8 cellular contexts compared by ENCODE assay signal in the genomic region with DNA sequence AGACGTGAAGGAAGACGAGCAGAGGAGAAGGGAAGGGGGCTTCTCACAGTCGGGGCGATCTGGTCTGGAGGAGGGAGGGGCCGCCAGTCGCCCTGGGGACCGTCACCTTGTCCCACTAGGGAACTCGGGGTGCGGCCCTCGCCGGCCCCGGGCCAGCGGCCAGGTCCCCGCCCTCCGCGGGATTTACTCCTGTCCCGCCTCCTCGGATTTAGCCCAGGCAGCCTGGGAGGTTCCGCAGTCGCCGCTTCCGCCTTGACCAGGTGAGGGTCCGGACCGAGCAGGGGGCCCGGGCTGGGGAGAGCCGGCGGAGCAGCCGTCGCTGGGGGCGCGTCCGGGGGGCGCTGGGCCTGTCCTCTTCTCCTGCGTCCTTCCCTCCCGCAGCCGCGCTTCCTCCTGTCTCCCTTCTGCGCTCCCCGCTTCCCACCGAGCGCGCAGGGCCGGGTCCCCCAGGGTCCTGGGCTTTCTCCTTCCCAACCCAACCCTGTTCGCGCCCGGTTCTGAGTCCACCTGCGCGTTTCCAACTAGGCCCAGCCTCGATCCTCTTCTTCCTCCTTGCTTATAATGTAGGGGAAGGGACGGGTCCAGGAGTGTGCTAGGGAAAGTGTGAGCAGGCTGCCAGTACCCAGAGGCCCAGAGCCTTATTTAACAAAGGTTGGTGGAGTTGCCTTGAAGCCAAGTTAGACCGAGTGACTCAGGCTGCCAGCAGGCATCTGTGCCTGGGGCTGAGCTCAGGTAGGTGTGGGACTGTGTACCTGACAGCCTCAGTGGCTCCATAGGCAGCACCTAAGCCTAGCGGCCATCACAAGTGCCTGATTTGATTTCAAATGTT. TPM values are rescaled to one million over a fixed set of nuclear protein-coding genes. Genes with fewer than 3 reads are reported as not detected.
DNase-seq lines count a peak whose midpoint lies in the region; FAIRE-seq and TF ChIP-seq lines count a peak whose summit lies in the region.

TNK1 (plus strand) TSS at position 235 of the 829 bp plus-strand sequence. CDS start 1,838 bp downstream, outside the sequence.

- H3K79me1 ChIP-seq in H9 (ENCODE audit: insufficient read depth, low read depth, low read length, poor library complexity, severe bottlenecking): no peaks in the 10 kb centered on the region

- peaks cover 17% of the 10 kb centered on the region for H3K23me2 ChIP-seq in H9 (ENCODE audit: insufficient read length, low read depth, low read length, poor library complexity, severe bottlenecking)

- no CpG with 5 or more reads among the region's 52 CpGs for WGBS in H9 (ENCODE audit: extremely low coverage, insufficient read length, low lambda C conversion rate)
- WGBS in spleen, 5 donors: 7 to 14% (median 8%) methylated on average over 36 to 52 of the region's 52 CpGs

- H3K27ac ChIP-seq in H9 (ENCODE audit: insufficient read length, low read depth, low read length): no peak within 1 kb of the TSS
- peak within 1 kb of the TSS in 3 of 8 donors; percentile 24 to 38 (median 38) for H3K27ac ChIP-seq in spleen

- DNase-seq in H9: peak; percentile 74
- peak; percentile 68 for DNase-seq in iPS-NIHi7 (ENCODE audit: extremely low spot score)
- peak; percentile 77 for DNase-seq in spleen
- no peak for DNase-seq in stimulated activated CD4-positive, alpha-beta T cell treated with anti-CD3 and anti-CD28 coated beads, Interleukin-2, amount 100 ng/mL, for 24 hours
- DNase-seq in activated CD4-positive, CD25-positive, alpha-beta regulatory T cell treated with anti-CD3 and anti-CD28 coated beads, Interleukin-2, amount 50 U/mL, for 72 hours: no peak
- no peak for DNase-seq in GM12892 (ENCODE audit: insufficient read length)
- DNase-seq in OCI-M1 (lab: John Stamatoyannopoulos, UW): no peak

- no peak within 1 kb of the TSS for H3T11ph ChIP-seq in H9 (ENCODE audit: low read length)

- H3K9ac ChIP-seq in H9 (ENCODE audit: extremely low read depth, insufficient read length, low read length): peak within 1 kb of the TSS; percentile 62

- H3K9me3 ChIP-seq in H9 (ENCODE audit: control insufficient read depth, low read depth, low read length) (no peaks in the 10 kb centered on the region), spleen (peaks cover 0 to 6% (median 0%) of the 10 kb centered on the region in 8 donors)

- peaks cover 52% of the 10 kb centered on the region for H3K27me3 Mint-ChIP-seq in H9 (ENCODE audit: low read depth)
- H3K27me3 Mint-ChIP-seq in brain: peaks cover 65% of the 10 kb centered on the region

- H2BK5ac ChIP-seq in H9 (ENCODE audit: insufficient read length, low read length): no peak within 1 kb of the TSS

- no peak within 1 kb of the TSS for H2BK12ac ChIP-seq in H9 (ENCODE audit: insufficient read length, low read depth, low read length)

- H3K36me3 Mint-ChIP-seq in H9 (ENCODE audit: insufficient read depth in 1 of 3, low read depth in 3 of 3) (peaks cover 5 to 15% (median 12%) of the 10 kb centered on the region in 3 experiments; a peak in 5 of 7 replicates), brain (no peaks in the 10 kb centered on the region)

- peak within 1 kb of the TSS; percentile 46 for H3K18ac ChIP-seq in H9 (ENCODE audit: insufficient read length, low read depth, low read length)

- no peak for FAIRE-seq in GM12892 (lab: Jason Lieb, UNC)

- no peak within 1 kb of the TSS for H4K8ac ChIP-seq in H9 (replicated peaks; ENCODE audit: insufficient read length, low read depth, low read length)

- peak within 1 kb of the TSS; percentile 16 to 66 (median 33) for H3K4me3 ChIP-seq in spleen

- peaks cover 7% of the 10 kb centered on the region in 2 experiments for H3K9me3 Mint-ChIP-seq in H9
- peaks cover 3 to 19% (median 4%) of the 10 kb centered on the region in 5 experiments for H3K9me3 Mint-ChIP-seq in brain

- peaks cover 11% of the 10 kb centered on the region; the same call in 1 of the 2 replicates for H3K27me3 ChIP-seq in H9 (ENCODE audit: insufficient read depth, low read length)
- H3K27me3 ChIP-seq in spleen (replicated peaks in 1 of 7): peaks cover 0 to 62% (median 10%) of the 10 kb centered on the region in 7 donors

- H2AK5ac ChIP-seq in H9 (ENCODE audit: insufficient read length, low read length): no peak within 1 kb of the TSS

- peak within 1 kb of the TSS; percentile 53 for H2AFZ ChIP-seq in H9 (ENCODE audit: low read length)

- peak within 1 kb of the TSS; percentile 76 to 82 for H3K4me3 Mint-ChIP-seq in H9
- H3K4me3 Mint-ChIP-seq in brain: peak within 1 kb of the TSS; percentile 76 to 82 (median 78)

- TF ChIP-seq CTCF in H9 (conservative IDR thresholded peaks at IDR 0.05) (no peak), brain (conservative IDR thresholded peaks at IDR 0.05) (no peak), spleen (IDR thresholded peaks at IDR 0.05 in 8 of 11, conservative IDR thresholded peaks at IDR 0.05 in 3 of 11) (no peak)

- no peaks in the 10 kb centered on the region for H3K36me3 ChIP-seq in spleen

- H3K14ac ChIP-seq in H9 (ENCODE audit: insufficient read depth, low read length): peak within 1 kb of the TSS; percentile 42

- H3K4me2 ChIP-seq in H9 (ENCODE audit: insufficient read depth, insufficient read length, low read length): peak within 1 kb of the TSS; percentile 75

- H3K56ac ChIP-seq in H9 (ENCODE audit: insufficient read length, low read depth, low read length): no peak within 1 kb of the TSS

- no peak within 1 kb of the TSS; the same call in 1 of the 2 replicates for H2BK15ac ChIP-seq in H9 (ENCODE audit: low read depth, low read length)

- peak within 1 kb of the TSS in 1 of 3 experiments; percentile 8; a peak in 1 of 7 replicates for H3K27ac Mint-ChIP-seq in H9
- H3K27ac Mint-ChIP-seq in brain: peak within 1 kb of the TSS; percentile 10 to 71 (median 34)

- H3K4me1 Mint-ChIP-seq in H9: peaks cover 21 to 25% of the 10 kb centered on the region in 2 experiments
- peaks cover 17% of the 10 kb centered on the region for H3K4me1 Mint-ChIP-seq in brain

- no peak within 1 kb of the TSS for H2BK120ac ChIP-seq in H9 (ENCODE audit: low read depth, low read length, poor library complexity, severe bottlenecking)

- H3K79me2 ChIP-seq in H9 (ENCODE audit: insufficient read depth, low read length): no peaks in the 10 kb centered on the region

- H3K23ac ChIP-seq in H9 (ENCODE audit: insufficient read length, low read depth, low read length): no peak within 1 kb of the TSS

- TF ChIP-seq POLR2A in spleen (IDR thresholded peaks at IDR 0.05) (no peak), GM12892 (IDR thresholded peaks at IDR 0.05; ENCODE audit: low read depth, low read length) (no peak)

- no peak within 1 kb of the TSS for H4K5ac ChIP-seq in H9 (ENCODE audit: insufficient read length, low read depth, low read length)

- H4K20me1 ChIP-seq in H9 (ENCODE audit: control insufficient read depth, insufficient read depth, insufficient read length): no peaks in the 10 kb centered on the region

- no peak within 1 kb of the TSS for H3K4ac ChIP-seq in H9 (ENCODE audit: low read depth, low read length)

- intact Hi-C loops in spleen (cut with DNase I; ENCODE audit: low total_unique reads): no loop called here

- no peak within 1 kb of the TSS for H4K91ac ChIP-seq in H9 (ENCODE audit: insufficient read length, low read depth, low read length)

- H3K4me1 ChIP-seq in H9 (ENCODE audit: insufficient read depth, low read length): no peaks in the 10 kb centered on the region
- peaks cover 7 to 40% (median 33%) of the 10 kb centered on the region in 6 donors for H3K4me1 ChIP-seq in spleen

- no peak within 1 kb of the TSS for H2BK20ac ChIP-seq in H9 (ENCODE audit: low read depth, low read length, poor library complexity, severe bottlenecking)

RNA-seq across cellular contexts. Expression of gene TNK1, which starts in this region (rescaled TPM):
- 10.1 and 11.2 TPM in 2 replicates for total RNA-seq in H9 (2021)
- polyA plus RNA-seq in brain (ENCODE audit: insufficient read depth, low read depth, low replicate concordance): 0.95 TPM
- total RNA-seq in spleen: 10 to 100 TPM in 1 of 7 donors, 1 to 10 TPM in 6; 4.2 to 16.2 (median 6.4) TPM
- 1 to 10 TPM; 6.6 to 8.7 (median 8.3) TPM for polyA plus RNA-seq in spleen
- polyA plus RNA-seq in GM12892 (2012; ENCODE audit: missing spikeins): 1.4 TPM

Comparison
In these comparisons a context has a peak if more than half of its experiments do, and no peak if none do; other contexts are left out.
1. DNase-seq: peak in H9 (single experiment), iPS-NIHi7 (single experiment) and spleen (single experiment); none in stimulated activated CD4-positive, alpha-beta T cell treated with anti-CD3 and anti-CD28 coated beads, Interleukin-2, amount 100 ng/mL, for 24 hours (0 of 2), activated CD4-positive, CD25-positive, alpha-beta regulatory T cell treated with anti-CD3 and anti-CD28 coated beads, Interleukin-2, amount 50 U/mL, for 72 hours (single experiment), GM12892 (single experiment) and OCI-M1 (single experiment).